ENCODE assay signal across 8 cellular contexts in genomic region chr14:91509878-91510170, GRCh38. TPM values are rescaled to one million over a fixed set of nuclear protein-coding genes. Genes with fewer than 3 reads are reported as not detected.
A peak's percentile ranks its signal among the peaks of the same experiment; 100 is the strongest.
DNase-seq lines count a peak whose midpoint lies in the region; ATAC-seq, FAIRE-seq and TF ChIP-seq lines count a peak whose summit lies in the region.

No MANE protein-coding gene starts in this region.

- no peak for TF ChIP-seq EP300 in upper lobe of left lung (IDR thresholded peaks at IDR 0.05)

- TF ChIP-seq CTCF in GM13977 (IDR thresholded peaks at IDR 0.05; ENCODE audit: extremely low read depth, insufficient read depth, missing control alignments), result no peak
- TF ChIP-seq CTCF in MCF 10A (IDR thresholded peaks at IDR 0.05; ENCODE audit: unreplicated experiment), result no peak
- TF ChIP-seq CTCF in lung (IDR thresholded peaks at IDR 0.05; ENCODE audit: control extremely low read depth, extremely low read depth), result no peak
- no peak for TF ChIP-seq CTCF in upper lobe of left lung (IDR thresholded peaks at IDR 0.05)

- H3K27ac ChIP-seq in lung (ENCODE audit: low read depth in 1 of 2, low read length in 1 of 2) (peak overlapping the region; percentile 99 to 100), upper lobe of left lung (peak overlapping the region; percentile 98 to 100 (median 100))

- in situ Hi-C loops in GM13977 (cut with MboI; ENCODE audit: low pct_unique_long_range_greater_than_20kb, low sequenced_read_pairs, unreplicated experiment), result no loop called here

- no peaks in the 10 kb centered on the region for H3K4me1 Mint-ChIP-seq in MCF 10A (ENCODE audit: insufficient read depth, unreplicated experiment)

- no peaks in the 10 kb centered on the region for H3K27me3 ChIP-seq in lung (ENCODE audit: control insufficient read depth, insufficient read depth)
- H3K27me3 ChIP-seq in upper lobe of left lung, result no peaks in the 10 kb centered on the region

- peaks cover 2 to 3% of the 10 kb centered on the region in 2 donors for H3K36me3 ChIP-seq in lung (ENCODE audit: control insufficient read depth in 2 of 2, insufficient read depth in 2 of 2, low read length in 2 of 2)
- H3K36me3 ChIP-seq in upper lobe of left lung, result peaks cover 0 to 4% (median 1%) of the 10 kb centered on the region in 4 donors

- no TSS peak for BruUV-seq in MCF 10A (replicated peaks; lab: Mats Ljungman, UMichigan)

- POLR2A ChIA-PET in MCF 10A (lab: Yijun Ruan, JAX), result interaction anchor here (0.5 to 4.0 kb wide), 12 partner anchors 9 to 597 kb away, joined by 3 to 40 read pairs (median 3); partner anchors contain the start of genes ATXN3, CCDC88C and TRIP11

- H3K27ac Mint-ChIP-seq in MCF 10A (ENCODE audit: low read depth, unreplicated experiment), result peak overlapping the region; percentile 99

- ATAC-seq in GM21619 (IDR thresholded peaks at IDR 0.05; ENCODE audit: unreplicated experiment) (peak; percentile 28), lung (ENCODE audit: insufficient read depth, low FRiP score) (peak; percentile 16), upper lobe of left lung (ENCODE audit: low FRiP score in 2 of 2) (peak; percentile 70 to 72)

- CTCF ChIA-PET in MCF 10A (lab: Yijun Ruan, JAX), result no interaction called here

- H3K9me3 Mint-ChIP-seq in MCF 10A (ENCODE audit: unreplicated experiment), result no peaks in the 10 kb centered on the region

- DNase-seq in GM13977 (ENCODE audit: low spot score) (peak; percentile 69), MCF 10A (ENCODE audit: unreplicated experiment) (no peak), lung (ENCODE audit: low spot score) (no peak), upper lobe of left lung (no peak), GM12892 (ENCODE audit: insufficient read length) (no peak)
- DNase-seq in Jurkat, Clone E6-1 (ENCODE audit: low read depth, low spot score), result no peak
- no peak for DNase-seq in stimulated activated CD4-positive, alpha-beta T cell treated with anti-CD3 and anti-CD28 coated beads, Interleukin-2, amount 100 ng/mL, for 48 hours

- intact Hi-C loops in MCF 10A (cut with micrococcal nuclease), result no loop called here

- peaks cover 49% of the 10 kb centered on the region for H3K36me3 Mint-ChIP-seq in MCF 10A (ENCODE audit: insufficient read depth, unreplicated experiment)

- H3K4me1 ChIP-seq in lung (ENCODE audit: control insufficient read depth in 2 of 2, insufficient read depth in 2 of 2, low read length in 2 of 2) (peaks cover 0 to 8% of the 10 kb centered on the region in 2 donors), upper lobe of left lung (peaks cover 21 to 36% (median 35%) of the 10 kb centered on the region in 4 donors)

- peak overlapping the region; percentile 90 for H3K4me3 ChIP-seq in Jurkat, Clone E6-1 (ENCODE audit: low read length)
- H3K4me3 ChIP-seq in lung, result peak overlapping the region; percentile 92
- peak overlapping the region; percentile 91 to 95 (median 94) for H3K4me3 ChIP-seq in upper lobe of left lung

- H3K4me3 Mint-ChIP-seq in MCF 10A (ENCODE audit: unreplicated experiment), result peak overlapping the region; percentile 85

- no peak for FAIRE-seq in GM12892 (lab: Jason Lieb, UNC)

- no peaks in the 10 kb centered on the region for H3K27me3 Mint-ChIP-seq in MCF 10A (ENCODE audit: insufficient read depth, unreplicated experiment)

- TF ChIP-seq POLR2A in upper lobe of left lung (IDR thresholded peaks at IDR 0.05) (no peak), GM12892 (IDR thresholded peaks at IDR 0.05; ENCODE audit: low read depth, low read length) (no peak)

- 1% methylated on average over 33 to 34 of the region's 34 CpGs for WGBS in lung, 2 donors
- WGBS in upper lobe of left lung, 2 donors, result 2% methylated on average over 23 of the region's 34 CpGs; no CpG with 5 or more reads in 1 of the 2 donors

- H3K9me3 ChIP-seq in lung (ENCODE audit: control insufficient read depth in 2 of 2, insufficient read depth in 1 of 2, low read length in 1 of 2) (no peaks in the 10 kb centered on the region), upper lobe of left lung (no peaks in the 10 kb centered on the region)

RNA-seq across cellular contexts. Expression of gene PPP4R3A, which starts 0.3 kb away (rescaled TPM):
- polyA plus RNA-seq in Jurkat, Clone E6-1 (2012; ENCODE audit: insufficient read depth, insufficient read length), result 63.3 TPM
- total RNA-seq in MCF 10A (2022) (81.3 and 104 TPM in 2 replicates), lung (100 to 1,000 TPM in 1 of 2 donors, 10 to 100 TPM in 1; 73.6 to 135 TPM), upper lobe of left lung (100 to 1,000 TPM in 1 of 6 donors, 10 to 100 TPM in 5; 67.9 to 111 (median 77.0) TPM)
- 10 to 100 TPM; 43.8 to 49.3 TPM for polyA plus RNA-seq in lung
- polyA plus RNA-seq in GM12892 (2012; ENCODE audit: missing spikeins), result 60.7 TPM

Comparison
In these comparisons a context has a peak if more than half of its experiments do, and no peak if none do; other contexts are left out.
1. ATAC-seq: peak in every context shown above with its lines; median percentile 71 in upper lobe of left lung; 28 in GM21619; 16 in lung.